Comparison of ENCODE assay signal across 9 cellular contexts in the genomic region with DNA sequence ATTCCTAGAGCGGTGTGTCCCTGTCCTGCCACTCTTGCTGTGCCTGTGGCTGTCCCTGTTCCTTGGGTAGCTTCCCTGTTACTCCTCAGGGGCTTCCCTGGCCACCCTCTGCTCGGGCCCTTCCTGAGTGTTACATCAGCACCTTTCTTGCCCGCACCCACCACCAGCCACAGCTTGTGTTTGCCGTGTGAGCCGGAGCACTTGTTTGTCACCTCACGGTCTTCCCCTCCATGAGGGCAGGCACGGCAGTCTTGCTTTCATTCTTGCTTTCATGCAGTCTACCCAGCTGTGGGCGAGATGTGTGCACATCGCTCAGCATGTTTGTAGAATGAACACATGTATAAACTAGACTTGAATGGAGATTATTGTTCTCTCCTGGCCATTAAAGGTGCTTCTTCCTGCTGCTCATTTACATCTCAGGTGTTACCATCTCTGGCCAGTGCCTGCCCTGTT. TPM values are rescaled to one million over a fixed set of nuclear protein-coding genes. Genes with fewer than 3 reads are reported as not detected.
DNase-seq lines count a peak whose midpoint lies in the region; ATAC-seq lines count a peak whose summit lies in the region.
"Had no signal": no experiment of that assay in that cellular context is flagged by ENCODE, and none has a peak within 500 bp of the region (broad histone marks: within the 10 kb centered on the region; RNA-seq: fewer than 3 reads in every experiment).

No MANE protein-coding gene starts in this region.

- 45 to 48% methylated on average over 9 of the region's 9 CpGs for WGBS in esophagus, 2 donors

- H3K36me3 ChIP-seq in esophagus (ENCODE audit: control insufficient read depth in 2 of 2, insufficient read depth in 2 of 2, low read length in 1 of 2) = no peaks in the 10 kb centered on the region

- DNase-seq in activated gamma-delta T cell treated with Interleukin-2 at 50 U/mL for 16 hours = peak; percentile 33
- no peak for DNase-seq in activated gamma-delta T cell (lab: John Stamatoyannopoulos, UW)
- DNase-seq in activated CD4-positive, CD25-positive, alpha-beta regulatory T cell treated with anti-CD3 and anti-CD28 coated beads, Interleukin-2, amount 50 U/mL, for 72 hours = peak; percentile 79
- DNase-seq in stimulated activated naive B cell treated with anti-CD40 and anti-IgM and Interleukin-4, amounts not matched to agents 10 μg/mL and 1 μg/mL and 100 μg/mL, for 72 hours = peak; percentile 53
- DNase-seq in SIG-M5 treated with dmso at 0.1 percent for 504 hours (lab: John Stamatoyannopoulos, UW; ENCODE audit: unreplicated experiment) = no peak
- no peak for DNase-seq in DMS 273 (lab: John Stamatoyannopoulos, UW; ENCODE audit: unreplicated experiment)

- H3K4me1 Mint-ChIP-seq in stimulated activated naive B cell treated with anti-CD40 and anti-IgM and Interleukin-4, amounts not matched to agents 10 μg/mL and 1 μg/mL and 100 μg/mL, for 72 hours = peaks cover 51 to 77% of the 10 kb centered on the region in 2 donors

- H3K27me3 Mint-ChIP-seq in stimulated activated naive B cell treated with anti-CD40 and anti-IgM and Interleukin-4, amounts not matched to agents 10 μg/mL and 1 μg/mL and 100 μg/mL, for 72 hours = no peaks in the 10 kb centered on the region

- H3K4me1 ChIP-seq in esophagus (ENCODE audit: control insufficient read depth in 2 of 2, insufficient read depth in 2 of 2, low read length in 1 of 2) = peaks cover 6 to 13% of the 10 kb centered on the region in 2 donors

- H3K4me3 Mint-ChIP-seq in stimulated activated naive B cell treated with anti-CD40 and anti-IgM and Interleukin-4, amounts not matched to agents 10 μg/mL and 1 μg/mL and 100 μg/mL, for 72 hours = peak overlapping the region; percentile 62 to 73

- H3K9me3 ChIP-seq in esophagus (ENCODE audit: control insufficient read depth in 2 of 2, insufficient read depth in 1 of 2, low read depth in 1 of 2, low read length in 1 of 2) = no peaks in the 10 kb centered on the region
- H3K9me3 ChIP-seq: BLaER1 had no signal

- ATAC-seq in HG03175 (IDR thresholded peaks at IDR 0.05; ENCODE audit: unreplicated experiment) = peak; percentile 81
- ATAC-seq in stimulated activated naive B cell treated with anti-CD40 and anti-IgM and Interleukin-4, amounts not matched to agents 10 μg/mL and 1 μg/mL and 100 μg/mL, for 72 hours (replicated peaks) = peak; percentile 83 to 91

- H3K27ac Mint-ChIP-seq in stimulated activated naive B cell treated with anti-CD40 and anti-IgM and Interleukin-4, amounts not matched to agents 10 μg/mL and 1 μg/mL and 100 μg/mL, for 72 hours = peak overlapping the region; percentile 91

- H3K27me3 ChIP-seq in esophagus (ENCODE audit: control insufficient read depth in 1 of 2, insufficient read depth in 2 of 2, low read length in 2 of 2) = no peaks in the 10 kb centered on the region
- H3K27me3 ChIP-seq: BLaER1 had no signal

- no peaks in the 10 kb centered on the region for H3K9me3 Mint-ChIP-seq in stimulated activated naive B cell treated with anti-CD40 and anti-IgM and Interleukin-4, amounts not matched to agents 10 μg/mL and 1 μg/mL and 100 μg/mL, for 72 hours

- peak overlapping the region; percentile 5 to 29 for H3K4me3 ChIP-seq in esophagus (ENCODE audit: low read depth in 1 of 2, low read length in 2 of 2)
- H3K4me3 ChIP-seq: BLaER1 had no signal

- peak overlapping the region; percentile 53 to 70 for H3K27ac ChIP-seq in esophagus (ENCODE audit: low read depth in 2 of 2, low read length in 1 of 2)
- H3K27ac ChIP-seq: BLaER1 had no signal

- peaks cover 26 to 47% of the 10 kb centered on the region in 2 donors for H3K36me3 Mint-ChIP-seq in stimulated activated naive B cell treated with anti-CD40 and anti-IgM and Interleukin-4, amounts not matched to agents 10 μg/mL and 1 μg/mL and 100 μg/mL, for 72 hours

RNA-seq across cellular contexts. Expression of a gene that starts 42.0 kb away (rescaled TPM):
- 1 to 10 TPM; 3.8 to 4.9 TPM for polyA plus RNA-seq in esophagus

Comparison
In these comparisons a context has a peak if more than half of its experiments do, and no peak if none do; other contexts are left out.
1. DNase-seq: peak in activated gamma-delta T cell treated with Interleukin-2 at 50 U/mL for 16 hours (single experiment), activated CD4-positive, CD25-positive, alpha-beta regulatory T cell treated with anti-CD3 and anti-CD28 coated beads, Interleukin-2, amount 50 U/mL, for 72 hours (single experiment) and stimulated activated naive B cell treated with anti-CD40 and anti-IgM and Interleukin-4, amounts not matched to agents 10 μg/mL and 1 μg/mL and 100 μg/mL, for 72 hours (single experiment); none in activated gamma-delta T cell (single experiment), SIG-M5 treated with dmso at 0.1 percent for 504 hours (single experiment) and DMS 273 (single experiment).